ENCODE assay signal across 1 cellular context in the genomic region with DNA sequence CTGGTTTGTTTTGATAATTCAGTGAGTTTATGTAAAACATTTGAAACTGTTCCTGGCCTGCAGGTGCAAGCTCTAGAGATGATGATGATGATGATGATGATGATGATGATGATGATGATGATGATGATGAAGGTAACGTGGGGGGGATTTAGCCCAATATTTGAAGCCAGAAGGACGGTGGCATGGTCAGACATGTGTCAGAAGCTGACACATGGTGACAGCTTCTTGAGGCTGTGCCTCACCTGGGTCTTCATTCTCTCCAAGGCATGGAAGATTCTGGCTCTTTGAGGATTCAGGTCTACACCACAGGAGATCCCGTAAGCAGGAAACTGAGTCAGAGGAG.
TF ChIP-seq lines count a peak whose summit lies in the region.

No MANE protein-coding gene starts in this region.

TF ChIP-seq in HEK293, 187 proteins besides CTCF, POLR2A, EP300 and RAD21 (continued from another document):
- TF ChIP-seq PRDM10 (tag by site-specific recombination; IDR thresholded peaks at IDR 0.05), result no peak
- TF ChIP-seq ZNF112 (tag by site-specific recombination; IDR thresholded peaks at IDR 0.05), result no peak
- no peak for TF ChIP-seq ZNF777 (tag by site-specific recombination; IDR thresholded peaks at IDR 0.05; ENCODE audit: borderline replicate concordance)
